8 cellular contexts compared by ENCODE assay signal in the genomic region with DNA sequence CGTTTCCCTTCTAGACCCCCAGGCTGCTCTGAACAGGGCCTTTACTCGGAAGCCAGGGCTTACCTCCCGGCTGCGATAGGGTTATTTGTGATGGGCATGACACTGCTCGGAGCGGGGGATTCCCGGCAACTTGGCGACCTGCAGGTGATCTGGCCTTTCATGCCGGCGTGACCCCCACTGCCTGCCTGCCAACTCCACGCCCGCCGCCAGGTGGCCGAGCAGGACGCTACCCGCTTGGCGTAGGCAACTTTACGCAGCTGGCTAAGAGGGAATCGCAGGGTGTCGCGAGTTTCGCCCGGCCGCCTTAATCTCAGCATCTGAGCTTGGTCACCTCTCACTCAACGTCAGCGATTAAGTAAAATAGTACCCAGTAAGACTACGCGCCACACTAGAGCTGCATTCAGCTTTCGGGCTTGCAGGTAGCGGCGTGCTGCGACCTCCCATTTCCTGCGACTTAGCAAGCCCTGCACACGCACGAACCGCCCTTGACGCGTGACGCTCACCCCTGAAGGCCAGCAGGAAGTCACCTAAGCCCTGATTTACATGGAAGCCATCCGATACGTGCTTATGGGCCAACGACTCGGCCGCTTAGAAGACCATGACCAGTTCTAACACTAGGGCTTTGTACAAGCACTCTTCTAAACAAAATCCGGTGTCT. TPM values are rescaled to one million over a fixed set of nuclear protein-coding genes. Genes with fewer than 3 reads are reported as not detected.
DNase-seq lines count a peak whose midpoint lies in the region; ATAC-seq and TF ChIP-seq lines count a peak whose summit lies in the region.

No MANE protein-coding gene starts in this region.

- H3K9me3 ChIP-seq in mucosa of stomach (ENCODE audit: control insufficient read depth, low read length) = no peaks in the 10 kb centered on the region

- no peaks in the 10 kb centered on the region for H3K36me3 ChIP-seq in mucosa of stomach (ENCODE audit: control insufficient read depth, insufficient read depth, low read length)

- ATAC-seq in GM19455 (IDR thresholded peaks at IDR 0.05; ENCODE audit: unreplicated experiment) (peak; percentile 34), HG03571 (IDR thresholded peaks at IDR 0.05; ENCODE audit: unreplicated experiment) (peak; percentile 38)

- peak overlapping the region; percentile 98 for H3K9ac ChIP-seq in mucosa of stomach (ENCODE audit: low read length)

- H3K4me1 ChIP-seq in mucosa of stomach (ENCODE audit: control insufficient read depth, insufficient read depth, low read length) = no peaks in the 10 kb centered on the region

- H3K4me3 ChIP-seq in epithelial cell of proximal tubule (ENCODE audit: low read depth, low read length) = peak overlapping the region; percentile 66
- peak overlapping the region; percentile 100 for H3K4me3 ChIP-seq in mucosa of stomach (ENCODE audit: low read length)

- no peaks in the 10 kb centered on the region for H3K27me3 ChIP-seq in mucosa of stomach (ENCODE audit: control insufficient read depth, insufficient read depth, low read length)

- peak; percentile 76 for TF ChIP-seq CTCF in epithelial cell of proximal tubule (conservative IDR thresholded peaks at IDR 0.05; ENCODE audit: low read depth, low read length)

- DNase-seq in COR-L47 (lab: John Stamatoyannopoulos, UW) (peak; percentile 63), NK-92 (lab: John Stamatoyannopoulos, UW; ENCODE audit: unreplicated experiment) (peak; percentile 61), activated T-cell treated with anti-CD3 and anti-CD28 coated beads for 1 hour (ENCODE audit: low read depth) (peak; percentile 79), epithelial cell of proximal tubule (ENCODE audit: low read depth) (no peak)
- DNase-seq in stimulated activated CD8-positive, alpha-beta memory T cell treated with anti-CD3 and anti-CD28 coated beads, Interleukin-7, amount 100 ng/mL, for 1 hour (ENCODE audit: low read depth in 2 of 2) = peak; percentile 74 to 75

RNA-seq across cellular contexts. Expression of a gene that starts 33.3 kb away (rescaled TPM):
- 20.4 and 27.6 TPM in 2 replicates for total RNA-seq in epithelial cell of proximal tubule

RNA-seq across cellular contexts. Expression of a gene that starts 33.5 kb away (rescaled TPM):
- total RNA-seq in epithelial cell of proximal tubule = 1.2 and 1.5 TPM in 2 replicates

RNA-seq across cellular contexts. Expression of a gene that starts 44.0 kb away (rescaled TPM):
- 0.07 TPM in 1 of 2 replicates, not detected in the other for total RNA-seq in epithelial cell of proximal tubule
